17 cellular contexts compared by ENCODE assay signal in genomic region chr17:31475378-31476162, GRCh38.
"Had no signal": no experiment of that assay in that cellular context is flagged by ENCODE, and none has a peak within 500 bp of the region (broad histone marks: within the 10 kb centered on the region; RNA-seq: fewer than 3 reads in every experiment).

No MANE protein-coding gene starts in this region.

- DNase-seq: activated CD4-positive, alpha-beta T cell treated with anti-CD3 and anti-CD28 coated beads, Interleukin-2, amount 10 ng/mL, durations not matched to agents 7 days and 5 days; activated CD4-positive, CD25-positive, alpha-beta regulatory T cell; activated CD8-positive, alpha-beta memory T cell treated with anti-CD3 and anti-CD28 coated beads for 24 hours; activated naive CD4-positive, alpha-beta T cell treated with anti-CD3 and anti-CD28 coated beads, Interleukin-2, amount 10 ng/mL, durations not matched to agents 7 days and 5 days; activated T-cell treated with anti-CD3 and anti-CD28 coated beads for 4 hours; adrenal gland; central memory CD4-positive, alpha-beta T cell; effector memory CD8-positive, alpha-beta T cell; kidney; left ventricle myocardium superior; stimulated activated CD4-positive, alpha-beta T cell treated with anti-CD3 and anti-CD28 coated beads, Interleukin-2, amount 100 ng/mL, for 48 hours; stimulated activated naive CD4-positive, alpha-beta T cell treated with Interleukin-2 at 50 U/mL for 16 hours; T-helper 17 cell; upper lobe of right lung had no signal

- H3K4me3 ChIP-seq: adrenal gland, hepatocyte, upper lobe of right lung had no signal

- H3K36me3 ChIP-seq: adrenal gland, upper lobe of right lung had no signal

- H2AFZ ChIP-seq: hepatocyte had no signal

- ATAC-seq: activated T-helper 17 cell treated with anti-CD3 and anti-CD28 coated beads, Interleukin-2, amount 50 U/mL, for 72 hours; effector memory CD8-positive, alpha-beta T cell; left ventricle myocardium superior; T-helper 17 cell had no signal

- H3K27ac ChIP-seq: adrenal gland, epithelial cell of prostate, hepatocyte, upper lobe of right lung had no signal

- H3K27me3 ChIP-seq: hepatocyte, upper lobe of right lung had no signal

- H3K4me2 ChIP-seq: hepatocyte had no signal

- H3K4me1 ChIP-seq: adrenal gland, upper lobe of right lung had no signal

- H3K9me3 ChIP-seq: adrenal gland, upper lobe of right lung had no signal

- H3K79me2 ChIP-seq: hepatocyte had no signal
